In the genomic region with DNA sequence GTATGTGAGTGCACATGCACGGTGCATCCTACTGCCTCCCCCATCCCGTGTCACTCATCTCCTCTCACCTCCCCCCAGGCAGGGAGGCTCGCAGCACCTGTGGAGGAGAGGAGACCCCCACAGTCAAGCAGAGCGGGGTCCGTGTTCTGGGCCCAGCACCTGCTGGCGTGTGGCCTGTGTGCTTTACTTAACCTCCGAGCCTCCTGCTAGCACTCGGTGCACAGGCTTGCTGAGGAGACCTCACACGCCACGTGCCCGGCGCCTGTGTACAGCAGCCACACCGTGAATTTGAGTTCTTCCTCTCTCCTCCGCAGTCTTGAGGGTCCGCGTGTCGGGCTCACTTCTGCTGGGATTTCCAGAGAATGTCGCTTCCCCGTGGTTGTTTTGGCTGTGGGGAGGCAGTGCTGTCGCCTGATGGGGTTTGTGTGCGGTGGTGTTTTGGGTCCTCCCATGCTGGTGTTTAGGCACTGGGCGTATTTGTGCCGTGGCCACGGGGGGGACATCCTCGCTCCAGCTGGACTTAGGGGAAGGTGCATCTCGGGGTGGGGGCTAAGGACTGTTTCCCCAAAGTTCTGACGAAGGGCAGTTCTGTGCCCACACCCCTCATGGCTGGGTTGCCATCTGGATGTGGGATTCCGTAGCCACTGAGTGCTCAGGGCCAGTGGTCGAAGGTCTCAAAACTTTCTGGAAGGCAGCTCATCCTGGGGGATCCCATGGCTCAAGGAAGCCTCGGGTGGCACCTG, we compare ENCODE assay signal across 10 cellular contexts. TPM values are rescaled to one million over a fixed set of nuclear protein-coding genes. Genes with fewer than 3 reads are reported as not detected.
DNase-seq lines count a peak whose midpoint lies in the region; ATAC-seq and TF ChIP-seq lines count a peak whose summit lies in the region.
"Had no signal": no experiment of that assay in that cellular context is flagged by ENCODE, and none has a peak within 500 bp of the region (broad histone marks: within the 10 kb centered on the region; RNA-seq: fewer than 3 reads in every experiment).

No MANE protein-coding gene starts in this region.

- no peak overlapping the region for H4K5ac ChIP-seq in H9 (ENCODE audit: insufficient read length, low read depth, low read length)

- no peak for ATAC-seq in activated T-cell treated with anti-CD3 and anti-CD28 coated beads, Interleukin-2, amount 50 U/mL, for 72 hours (replicated peaks in 1 of 2)
- ATAC-seq in gastrocnemius medialis (peak in 1 of 2 donors; percentile 18), GM21737 (IDR thresholded peaks at IDR 0.05; ENCODE audit: unreplicated experiment) (no peak)

- peak overlapping the region in 2 of 3 experiments; percentile 77 to 78; a peak in 1 of 7 replicates for H3K27ac Mint-ChIP-seq in H9
- H3K27ac Mint-ChIP-seq in activated T-cell treated with anti-CD3 and anti-CD28 coated beads, Interleukin-2, amount 50 U/mL, for 72 hours = peak overlapping the region; percentile 54

- H3K9me3 ChIP-seq in H9 (ENCODE audit: control insufficient read depth, low read depth, low read length) (no peaks in the 10 kb centered on the region), right atrium auricular region (no peaks in the 10 kb centered on the region), gastrocnemius medialis (no peaks in the 10 kb centered on the region)

- no peak for TF ChIP-seq POLR2A in gastrocnemius medialis (IDR thresholded peaks at IDR 0.05)

- no peak overlapping the region; the same call in 1 of the 2 replicates for H3K14ac ChIP-seq in H9 (ENCODE audit: insufficient read depth, low read length)

- TF ChIP-seq CTCF in H9 (conservative IDR thresholded peaks at IDR 0.05) (no peak), right atrium auricular region (IDR thresholded peaks at IDR 0.05) (no peak), gastrocnemius medialis (IDR thresholded peaks at IDR 0.05 in 4 of 5, conservative IDR thresholded peaks at IDR 0.05 in 1 of 5) (no peak), GM13976 (IDR thresholded peaks at IDR 0.05; ENCODE audit: borderline replicate concordance, control extremely low read depth, extremely low read depth, insufficient read depth, missing control alignments) (no peak)

- H3T11ph ChIP-seq in H9 (ENCODE audit: low read length) = no peak overlapping the region

- H3K4me3 ChIP-seq in right atrium auricular region (peak overlapping the region in 1 of 2 donors; percentile 56), gastrocnemius medialis (peak overlapping the region; percentile 56 to 74 (median 61))

- DNase-seq in H9 (no peak), right atrium auricular region (ENCODE audit: low spot score) (no peak), gastrocnemius medialis (no peak), CD1c-positive myeloid dendritic cell (ENCODE audit: extremely low spot score) (no peak), activated gamma-delta T cell treated with Interleukin-2 at 50 U/mL for 16 hours (no peak), GM13976 (ENCODE audit: low spot score) (no peak)
- no peak for DNase-seq in activated T-cell treated with anti-CD3 and anti-CD28 coated beads, Interleukin-2, amount 50 U/mL, for 72 hours

- H3K9me3 Mint-ChIP-seq in H9 = peaks cover 0 to 4% of the 10 kb centered on the region in 2 experiments; a peak in 2 of 5 replicates
- H3K9me3 Mint-ChIP-seq in activated T-cell treated with anti-CD3 and anti-CD28 coated beads, Interleukin-2, amount 50 U/mL, for 72 hours = no peaks in the 10 kb centered on the region

- no peak overlapping the region for H3K4ac ChIP-seq in H9 (ENCODE audit: low read depth, low read length)

- H3K4me1 ChIP-seq in H9 (ENCODE audit: insufficient read depth, low read length) (no peaks in the 10 kb centered on the region), right atrium auricular region (peaks cover 0 to 21% of the 10 kb centered on the region in 2 donors), gastrocnemius medialis (peaks cover 4 to 8% of the 10 kb centered on the region in 2 donors)

- no peaks in the 10 kb centered on the region for H3K36me3 ChIP-seq in right atrium auricular region
- H3K36me3 ChIP-seq in gastrocnemius medialis = no peaks in the 10 kb centered on the region

- H3K9ac ChIP-seq in H9 (ENCODE audit: extremely low read depth, insufficient read length, low read length) = no peak overlapping the region

- H3K56ac ChIP-seq in H9 (ENCODE audit: insufficient read length, low read depth, low read length) = no peak overlapping the region

- H3K4me1 Mint-ChIP-seq in H9 = peaks cover 15 to 18% of the 10 kb centered on the region in 2 experiments
- H3K4me1 Mint-ChIP-seq in activated T-cell treated with anti-CD3 and anti-CD28 coated beads, Interleukin-2, amount 50 U/mL, for 72 hours (ENCODE audit: low read depth) = peaks cover 6% of the 10 kb centered on the region

- H3K27me3 ChIP-seq in H9 (ENCODE audit: insufficient read depth, low read length) (no peaks in the 10 kb centered on the region), right atrium auricular region (no peaks in the 10 kb centered on the region), gastrocnemius medialis (no peaks in the 10 kb centered on the region)

- no peaks in the 10 kb centered on the region for H3K79me1 ChIP-seq in H9 (ENCODE audit: insufficient read depth, low read depth, low read length, poor library complexity, severe bottlenecking)

- no peaks in the 10 kb centered on the region for H3K36me3 Mint-ChIP-seq in H9 (ENCODE audit: insufficient read depth in 1 of 3, low read depth in 3 of 3)
- no peaks in the 10 kb centered on the region for H3K36me3 Mint-ChIP-seq in activated T-cell treated with anti-CD3 and anti-CD28 coated beads, Interleukin-2, amount 50 U/mL, for 72 hours (ENCODE audit: insufficient read depth in 2 of 2)

- no peak overlapping the region for H2BK15ac ChIP-seq in H9 (ENCODE audit: low read depth, low read length)

- no peak overlapping the region for H2BK20ac ChIP-seq in H9 (ENCODE audit: low read depth, low read length, poor library complexity, severe bottlenecking)

- H2AFZ ChIP-seq in H9 (ENCODE audit: low read length) = no peak overlapping the region

- no peak overlapping the region for H3K18ac ChIP-seq in H9 (ENCODE audit: insufficient read length, low read depth, low read length)

- H3K23me2 ChIP-seq in H9 (ENCODE audit: insufficient read length, low read depth, low read length, poor library complexity, severe bottlenecking) = peaks cover 5% of the 10 kb centered on the region

- no peaks in the 10 kb centered on the region for H3K27me3 Mint-ChIP-seq in H9 (ENCODE audit: low read depth)
- H3K27me3 Mint-ChIP-seq in activated T-cell treated with anti-CD3 and anti-CD28 coated beads, Interleukin-2, amount 50 U/mL, for 72 hours (ENCODE audit: low read depth) = peaks cover 5% of the 10 kb centered on the region

- H2BK12ac ChIP-seq in H9 (ENCODE audit: insufficient read length, low read depth, low read length) = no peak overlapping the region

- H3K79me2 ChIP-seq in H9 (ENCODE audit: insufficient read depth, low read length) = no peaks in the 10 kb centered on the region

- no peak overlapping the region for H3K23ac ChIP-seq in H9 (ENCODE audit: insufficient read length, low read depth, low read length)

- peak overlapping the region; percentile 57 for H3K4me2 ChIP-seq in H9 (ENCODE audit: insufficient read depth, insufficient read length, low read length)

- peak overlapping the region; percentile 72 to 77 for H3K4me3 Mint-ChIP-seq in H9
- H3K4me3 Mint-ChIP-seq in activated T-cell treated with anti-CD3 and anti-CD28 coated beads, Interleukin-2, amount 50 U/mL, for 72 hours = peak overlapping the region; percentile 82

- H2BK5ac ChIP-seq in H9 (ENCODE audit: insufficient read length, low read length) = no peak overlapping the region

- intact Hi-C loops in gastrocnemius medialis (cut with DNase I; ENCODE audit: low total_unique reads) = no loop called here

- H4K91ac ChIP-seq in H9 (ENCODE audit: insufficient read length, low read depth, low read length) = no peak overlapping the region

- H3K27ac ChIP-seq in H9 (ENCODE audit: insufficient read length, low read depth, low read length) = no peak overlapping the region
- H3K27ac ChIP-seq in right atrium auricular region = peak overlapping the region; percentile 73 to 88
- peak overlapping the region; percentile 78 to 90 (median 84) for H3K27ac ChIP-seq in gastrocnemius medialis

- H4K20me1 ChIP-seq in H9 (ENCODE audit: control insufficient read depth, insufficient read depth, insufficient read length) = no peaks in the 10 kb centered on the region

- WGBS in H9 (ENCODE audit: extremely low coverage, insufficient read length, low lambda C conversion rate) = no CpG with 5 or more reads among the region's 30 CpGs

- H4K8ac ChIP-seq in H9 (replicated peaks; ENCODE audit: insufficient read length, low read depth, low read length) = no peak overlapping the region

- no peak overlapping the region for H2AK5ac ChIP-seq in H9 (ENCODE audit: insufficient read length, low read length)

- in situ Hi-C loops in gastrocnemius medialis (cut with MboI; ENCODE audit: low sequenced_read_pairs in 4 of 4) = no loop called here
- in situ Hi-C loops in GM13976 (cut with MboI; ENCODE audit: low sequenced_read_pairs, unreplicated experiment) = no loop called here

- no peak overlapping the region for H2BK120ac ChIP-seq in H9 (ENCODE audit: low read depth, low read length, poor library complexity, severe bottlenecking)

RNA-seq across cellular contexts. Expression of gene TMEM255B, which starts 34.8 kb away (rescaled TPM):
- 2.1 and 2.8 TPM in 2 replicates for total RNA-seq in H9 (2021)
- total RNA-seq in activated T-cell treated with anti-CD3 and anti-CD28 coated beads, Interleukin-2, amount 50 U/mL, for 72 hours = 1 to 10 TPM; 1.2 TPM
- 1 to 10 TPM; 5.2 to 6.0 TPM for total RNA-seq in right atrium auricular region
- 1 to 10 TPM in 1 of 4 donors, under 1 TPM in 3; 0.36 to 1.8 (median 0.59) TPM for total RNA-seq in gastrocnemius medialis

RNA-seq across cellular contexts. Expression of gene GRK1, which starts 57.2 kb away (rescaled TPM):
- total RNA-seq in H9 (2021) (0.31 and 0.83 TPM in 2 replicates), right atrium auricular region (not detected), gastrocnemius medialis (under 1 TPM in 1 of 4 donors, not detected in 3; 0.10 TPM)
- under 1 TPM in 1 of 2 donors, not detected in 1; 0.22 TPM for total RNA-seq in activated T-cell treated with anti-CD3 and anti-CD28 coated beads, Interleukin-2, amount 50 U/mL, for 72 hours
- total RNA-seq: HT1080, RPMI7951 had no signal
